ENCODE assay signal across 3 cellular contexts in genomic region chr5:26519245-26519644, GRCh38.
TF ChIP-seq lines count a peak whose summit lies in the region.

No MANE protein-coding gene starts in this region.

TF ChIP-seq in HEK293, 187 proteins besides CTCF, POLR2A, EP300 and RAD21:
- TF ChIP-seq ZNF223 (tag by site-specific recombination; IDR thresholded peaks at IDR 0.05) (no peak), ZNF704 (tag by site-specific recombination; IDR thresholded peaks at IDR 0.05) (0 out of 2 replicates have a peak, but pooled peaks have one; percentile 38), ZNF202 (tag by site-specific recombination; IDR thresholded peaks at IDR 0.05; ENCODE audit: borderline replicate concordance) (0 out of 2 replicates have a peak, but pooled peaks have one; percentile 17), ATF2 (tag by site-specific recombination; IDR thresholded peaks at IDR 0.05; ENCODE audit: low read depth) (peak; percentile 86)

TF ChIP-seq in WTC11, 78 proteins besides CTCF, POLR2A, EP300 and RAD21:
- 0 out of 2 replicates have a peak, but pooled peaks have one; percentile 39 for TF ChIP-seq ZNF512 (CRISPR knock-in tag; IDR thresholded peaks at IDR 0.05; ENCODE audit: borderline replicate concordance)
- TF ChIP-seq ZMAT4 (CRISPR knock-in tag; IDR thresholded peaks at IDR 0.05), result no peak
- TF ChIP-seq ATF3 (CRISPR knock-in tag; conservative IDR thresholded peaks at IDR 0.05), result no peak
- TF ChIP-seq HMGXB4 (CRISPR knock-in tag; IDR thresholded peaks at IDR 0.05), result no peak

TF ChIP-seq in GM12878, 131 proteins besides CTCF, POLR2A, EP300 and RAD21:
- TF ChIP-seq FOXM1 (IDR thresholded peaks at IDR 0.05; ENCODE audit: low read depth, low read length), result no peak
- TF ChIP-seq ATF7 (IDR thresholded peaks at IDR 0.05; ENCODE audit: low read depth), result 0 out of 2 replicates have a peak, but pooled peaks have one; percentile 21
